Comparison of ENCODE assay signal across 15 cellular contexts in genomic region chr3:186152361-186152798, GRCh38. TPM values are rescaled to one million over a fixed set of nuclear protein-coding genes. Genes with fewer than 3 reads are reported as not detected.
DNase-seq lines count a peak whose midpoint lies in the region; ATAC-seq and TF ChIP-seq lines count a peak whose summit lies in the region.
"Had no signal": no experiment of that assay in that cellular context is flagged by ENCODE, and none has a peak within 500 bp of the region (broad histone marks: within the 10 kb centered on the region; RNA-seq: fewer than 3 reads in every experiment).

No MANE protein-coding gene starts in this region.

- peaks cover 8 to 10% of the 10 kb centered on the region in 2 donors for H3K4me1 Mint-ChIP-seq in immature natural killer cell

- no peaks in the 10 kb centered on the region for H3K27me3 ChIP-seq in neutrophil
- H3K27me3 ChIP-seq: gastroesophageal sphincter had no signal

- ATAC-seq in GM19351 (IDR thresholded peaks at IDR 0.05; ENCODE audit: unreplicated experiment) (peak; percentile 24), HG02610 (IDR thresholded peaks at IDR 0.05; ENCODE audit: unreplicated experiment) (peak; percentile 11), HG03521 (IDR thresholded peaks at IDR 0.05; ENCODE audit: unreplicated experiment) (peak; percentile 4)
- ATAC-seq: gastroesophageal sphincter, Panc1 had no signal

- H3K27ac ChIP-seq in neutrophil (peak overlapping the region; percentile 88), substantia nigra (ENCODE audit: low read depth, low read length, poor library complexity, severe bottlenecking) (no peak overlapping the region)
- H3K27ac ChIP-seq: gastroesophageal sphincter, KMS-11 had no signal

- H3K36me3 Mint-ChIP-seq in immature natural killer cell: no peaks in the 10 kb centered on the region

- peaks cover 17% of the 10 kb centered on the region for H3K36me3 ChIP-seq in neutrophil

- H3K9me3 ChIP-seq in neutrophil: no peaks in the 10 kb centered on the region
- H3K9me3 ChIP-seq: gastroesophageal sphincter had no signal

- peaks cover 48 to 55% of the 10 kb centered on the region in 2 experiments for H3K4me1 ChIP-seq in neutrophil (ENCODE audit: control insufficient read depth in 1 of 2, insufficient read depth in 1 of 2, low read depth in 1 of 2, low read length in 1 of 2)
- H3K4me1 ChIP-seq: gastroesophageal sphincter had no signal

- H3K27me3 Mint-ChIP-seq in immature natural killer cell (ENCODE audit: low read depth in 3 of 3): peaks cover 7 to 29% (median 8%) of the 10 kb centered on the region in 3 donors

- H3K4me3 ChIP-seq in neutrophil (ENCODE audit: low read depth in 1 of 2, low read length in 1 of 2): peak overlapping the region; percentile 31 to 34
- H3K4me3 ChIP-seq: gastroesophageal sphincter had no signal

- H3K9me3 Mint-ChIP-seq in immature natural killer cell: no peaks in the 10 kb centered on the region
- H3K9me3 Mint-ChIP-seq: stimulated activated naive CD8-positive, alpha-beta T cell treated with anti-CD3 and anti-CD28 coated beads, Interleukin-15, Interleukin-2, amounts not matched to agents 100 ng/mL and 50 ng/mL, for 24 hours had no signal

- DNase-seq in NCI-H1105 treated with DMSO at 0.1 percent for 48 hours (lab: John Stamatoyannopoulos, UW): no peak
- no peak for DNase-seq in immature natural killer cell
- no peak for DNase-seq in stimulated activated CD4-positive, alpha-beta T cell treated with anti-CD3 and anti-CD28 coated beads, Interleukin-1b, Interleukin-23, amount 100 ng/mL, for 48 hours
- no peak for DNase-seq in substantia nigra (lab: John Stamatoyannopoulos, UW)
- DNase-seq: activated CD8-positive, alpha-beta memory T cell treated with anti-CD3 and anti-CD28 coated beads, Interleukin-2, amount 50 U/mL, for 48 hours; effector memory CD4-positive, alpha-beta T cell; stimulated activated CD4-positive, alpha-beta T cell treated with anti-CD3 and anti-CD28 coated beads, Interleukin-2, amount 100 ng/mL, for 48 hours had no signal

- no peak for TF ChIP-seq CTCF in neutrophil (IDR thresholded peaks at IDR 0.05)

- H3K4me3 Mint-ChIP-seq in immature natural killer cell: no peak overlapping the region
- H3K4me3 Mint-ChIP-seq: stimulated activated naive CD8-positive, alpha-beta T cell treated with anti-CD3 and anti-CD28 coated beads, Interleukin-15, Interleukin-2, amounts not matched to agents 100 ng/mL and 50 ng/mL, for 24 hours had no signal

- no peak overlapping the region for H3K27ac Mint-ChIP-seq in immature natural killer cell
- H3K27ac Mint-ChIP-seq: stimulated activated naive CD8-positive, alpha-beta T cell treated with anti-CD3 and anti-CD28 coated beads, Interleukin-15, Interleukin-2, amounts not matched to agents 100 ng/mL and 50 ng/mL, for 24 hours had no signal

RNA-seq across cellular contexts. Expression of gene ETV5, which starts 43.5 kb away (rescaled TPM):
- 1 to 10 TPM in 1 of 3 donors, under 1 TPM in 1, not detected in 1; 0.26 to 2.0 TPM for polyA plus RNA-seq in immature natural killer cell
